Comparison of ENCODE assay signal across 20 cellular contexts in genomic region chr3:10925436-10926260, GRCh38.
"Had no signal": no experiment of that assay in that cellular context is flagged by ENCODE, and none has a peak within 500 bp of the region (broad histone marks: within the 10 kb centered on the region; RNA-seq: fewer than 3 reads in every experiment).

No MANE protein-coding gene starts in this region.

- H3K4me3 ChIP-seq: dorsolateral prefrontal cortex, gastroesophageal sphincter, right lobe of liver, transverse colon, vagina had no signal

- H3K9me3 ChIP-seq: right lobe of liver, transverse colon, vagina had no signal

- H3K36me3 ChIP-seq: gastroesophageal sphincter, right lobe of liver, transverse colon, vagina had no signal

- H3K27ac ChIP-seq: gastroesophageal sphincter, right lobe of liver, transverse colon, vagina had no signal

- ATAC-seq: activated naive CD4-positive, alpha-beta T cell treated with anti-CD3 and anti-CD28 coated beads, Interleukin-2, amount 50 U/mL, for 72 hours; activated T-cell treated with anti-CD3 and anti-CD28 coated beads, Interleukin-2, amount 50 U/mL, for 72 hours; effector memory CD8-positive, alpha-beta T cell; stimulated activated naive B cell treated with anti-CD40 and anti-IgM and Interleukin-4, amounts not matched to agents 10 μg/mL and 1 μg/mL and 100 μg/mL, for 72 hours; T-cell had no signal

- DNase-seq: activated CD4-positive, alpha-beta T cell treated with anti-CD3 and anti-CD28 coated beads for 1 hour; activated CD4-positive, alpha-beta T cell treated with anti-CD3 and anti-CD28 coated beads, Interleukin-2, amount 50 U/mL, for 1 hour; activated CD8-positive, alpha-beta memory T cell treated with anti-CD3 and anti-CD28 coated beads, Interleukin-2, amount 50 U/mL, for 4 hours; activated gamma-delta T cell; activated T-cell treated with anti-CD3 and anti-CD28 coated beads, Interleukin-2, amount 50 U/mL, for 72 hours; aorta; central memory CD4-positive, alpha-beta T cell; effector memory CD8-positive, alpha-beta T cell; occipital lobe; small intestine; stimulated activated CD4-positive, alpha-beta T cell treated with anti-CD3 and anti-CD28 coated beads, Interleukin-15, amount 100 ng/mL, for 24 hours; stimulated activated CD8-positive, alpha-beta memory T cell treated with anti-CD3 and anti-CD28 coated beads, Interleukin-4, amount 100 ng/mL, for 48 hours; stimulated activated naive B cell treated with anti-CD40 and anti-IgM and Interleukin-4, amounts not matched to agents 10 μg/mL and 1 μg/mL and 100 μg/mL, for 72 hours; T-cell; transverse colon had no signal

- H3K4me1 ChIP-seq: gastroesophageal sphincter, right lobe of liver, transverse colon had no signal

- H3K27me3 ChIP-seq: dorsolateral prefrontal cortex, right lobe of liver, vagina had no signal
